8 cellular contexts compared by ENCODE assay signal in the genomic region with DNA sequence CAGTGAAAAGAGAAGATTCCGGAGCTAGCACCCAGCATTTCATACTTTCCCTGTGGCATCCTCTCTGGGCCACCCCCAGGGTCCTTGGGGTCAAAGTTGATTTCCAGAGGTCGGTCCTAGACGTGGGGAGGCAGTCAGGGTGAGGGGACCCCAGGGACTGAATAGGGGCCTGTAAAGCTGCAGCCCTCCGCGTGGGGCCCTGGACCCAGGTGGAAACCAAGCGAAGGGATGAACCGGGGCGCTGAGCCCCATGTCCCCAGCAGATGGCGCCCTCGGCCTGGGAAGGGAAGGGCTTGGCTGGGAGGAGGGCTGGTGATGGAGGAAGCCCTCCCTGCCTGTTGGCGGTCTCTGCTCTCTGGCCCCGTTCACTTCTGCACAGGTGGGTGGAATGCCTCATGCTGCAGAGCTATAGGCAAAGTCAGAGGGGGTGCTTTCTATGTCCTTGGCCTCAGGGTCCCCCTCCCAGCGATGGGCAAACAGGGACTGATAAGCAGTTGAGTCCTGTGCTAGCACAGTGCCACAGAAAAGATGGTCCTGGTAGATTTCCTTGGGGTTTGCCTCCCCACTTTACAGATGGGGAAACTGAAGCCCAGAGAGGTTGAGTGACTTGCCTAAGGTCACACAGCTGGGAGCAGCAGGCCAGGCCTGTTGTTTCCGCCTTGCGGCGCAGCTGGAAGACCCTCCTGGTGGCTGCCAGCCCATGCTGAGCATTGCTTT.
DNase-seq lines count a peak whose midpoint lies in the region; ATAC-seq and TF ChIP-seq lines count a peak whose summit lies in the region.

No MANE protein-coding gene starts in this region.

- H3K36me3 ChIP-seq in colonic mucosa (no peaks in the 10 kb centered on the region), liver (ENCODE audit: control insufficient read depth in 4 of 4, insufficient read depth in 3 of 4, low read depth in 1 of 4, low read length in 3 of 4) (no peaks in the 10 kb centered on the region)

- DNase-seq in 8988T = peak; percentile 99
- DNase-seq in NCI-H2171 (lab: John Stamatoyannopoulos, UW) = peak; percentile 85
- peak; percentile 73 for DNase-seq in activated CD4-positive, alpha-beta T cell treated with anti-CD3 and anti-CD28 coated beads, Interleukin-2, amount 10 ng/mL, durations not matched to agents 7 days and 5 days
- DNase-seq in colonic mucosa = peak; percentile 77
- peak; percentile 33 to 66 (median 43) for DNase-seq in stimulated activated CD4-positive, alpha-beta T cell treated with anti-CD3 and anti-CD28 coated beads, TNF-alpha, amount 100 ng/mL, for 48 hours (ENCODE audit: low read depth in 3 of 3)

- no peaks in the 10 kb centered on the region for H3K9me3 Mint-ChIP-seq in activated CD4-positive, alpha-beta T cell treated with anti-CD3 and anti-CD28 coated beads, Interleukin-2, amount 10 ng/mL, durations not matched to agents 7 days and 5 days

- peak; percentile 91 to 98 for TF ChIP-seq RAD21 in liver (IDR thresholded peaks at IDR 0.05)

- CTCF ChIA-PET in activated CD4-positive, alpha-beta T cell treated with anti-CD3 and anti-CD28 coated beads, Interleukin-2, amount 10 ng/mL, durations not matched to agents 7 days and 5 days (lab: Charles Lee) = interaction anchor here (1.3 to 1.8 kb wide), 2 partner anchors 23 to 145 kb away, joined by 3 to 5 read pairs; no protein-coding TSS in a partner anchor

- H3K36me3 Mint-ChIP-seq in activated CD4-positive, alpha-beta T cell treated with anti-CD3 and anti-CD28 coated beads, Interleukin-2, amount 10 ng/mL, durations not matched to agents 7 days and 5 days (ENCODE audit: low read depth) = no peaks in the 10 kb centered on the region

- 40% methylated on average over 16 of the region's 16 CpGs for WGBS in liver

- H3K27me3 ChIP-seq in colonic mucosa (no peaks in the 10 kb centered on the region), liver (ENCODE audit: control insufficient read depth in 4 of 4, insufficient read depth in 4 of 4, low read length in 3 of 4) (no peaks in the 10 kb centered on the region)

- H3K4me3 Mint-ChIP-seq in activated CD4-positive, alpha-beta T cell treated with anti-CD3 and anti-CD28 coated beads, Interleukin-2, amount 10 ng/mL, durations not matched to agents 7 days and 5 days = no peak overlapping the region

- H3K9me3 ChIP-seq in colonic mucosa = no peaks in the 10 kb centered on the region
- H3K9me3 ChIP-seq in liver (ENCODE audit: control insufficient read depth in 4 of 4, low read length in 3 of 4) = no peaks in the 10 kb centered on the region

- no peaks in the 10 kb centered on the region for H3K4me1 Mint-ChIP-seq in activated CD4-positive, alpha-beta T cell treated with anti-CD3 and anti-CD28 coated beads, Interleukin-2, amount 10 ng/mL, durations not matched to agents 7 days and 5 days

- no peaks in the 10 kb centered on the region for H3K27me3 Mint-ChIP-seq in activated CD4-positive, alpha-beta T cell treated with anti-CD3 and anti-CD28 coated beads, Interleukin-2, amount 10 ng/mL, durations not matched to agents 7 days and 5 days

- H3K4me3 ChIP-seq in colonic mucosa = no peak overlapping the region
- no peak overlapping the region for H3K4me3 ChIP-seq in liver (ENCODE audit: low read depth in 1 of 3, low read length in 3 of 3)

- H3K9ac ChIP-seq in colonic mucosa (ENCODE audit: low read depth in 2 of 2, low read length in 2 of 2) = no peak overlapping the region
- H3K9ac ChIP-seq in liver (ENCODE audit: low read depth in 1 of 2, low read length in 2 of 2) = no peak overlapping the region

- H3K4me1 ChIP-seq in colonic mucosa (no peaks in the 10 kb centered on the region), liver (ENCODE audit: control insufficient read depth in 4 of 4, insufficient read depth in 4 of 4, low read length in 3 of 4) (peaks cover 0 to 20% (median 12%) of the 10 kb centered on the region in 4 donors)

- ATAC-seq in HG03159 (IDR thresholded peaks at IDR 0.05; ENCODE audit: unreplicated experiment) = no peak

- H3K27ac Mint-ChIP-seq in activated CD4-positive, alpha-beta T cell treated with anti-CD3 and anti-CD28 coated beads, Interleukin-2, amount 10 ng/mL, durations not matched to agents 7 days and 5 days = no peak overlapping the region

- no peak overlapping the region for H3K27ac ChIP-seq in colonic mucosa
- H3K27ac ChIP-seq in liver (ENCODE audit: low read depth in 1 of 2, low read length in 2 of 2) = no peak overlapping the region

- TF ChIP-seq CTCF in GM12874 (IDR thresholded peaks at IDR 0.05; ENCODE audit: insufficient read depth, low read depth, low read length) = peak; percentile 98
- peak; percentile 90 for TF ChIP-seq CTCF in colonic mucosa (IDR thresholded peaks at IDR 0.05)
- peak; percentile 87 for TF ChIP-seq CTCF in liver (IDR thresholded peaks at IDR 0.05; ENCODE audit: low read depth, low read length, missing input control)

- intact Hi-C loops in colonic mucosa (cut with DNase I) = no loop called here

- POLR2A ChIA-PET in activated CD4-positive, alpha-beta T cell treated with anti-CD3 and anti-CD28 coated beads, Interleukin-2, amount 10 ng/mL, durations not matched to agents 7 days and 5 days (lab: Charles Lee) = no interaction called here

TF ChIP-seq in liver, 16 proteins besides CTCF, POLR2A, EP300 and RAD21:
- TF ChIP-seq TAF1 (conservative IDR thresholded peaks at IDR 0.05) (no peak), GABPA (IDR thresholded peaks at IDR 0.05 in 1 of 2, conservative IDR thresholded peaks at IDR 0.05 in 1 of 2) (no peak), NR2F2 (IDR thresholded peaks at IDR 0.05) (no peak), HNF4A (conservative IDR thresholded peaks at IDR 0.05) (no peak), RXRA (IDR thresholded peaks at IDR 0.05) (no peak), ATF3 (IDR thresholded peaks at IDR 0.05) (no peak), FOXA1 (IDR thresholded peaks at IDR 0.05) (no peak), EGR1 (IDR thresholded peaks at IDR 0.05; ENCODE audit: low read depth in 2 of 2) (no peak), HNF4G (IDR thresholded peaks at IDR 0.05) (no peak), ZBTB33 (IDR thresholded peaks at IDR 0.05) (no peak), FOXA2 (IDR thresholded peaks at IDR 0.05) (no peak)
- TF ChIP-seq, protein P1, sequence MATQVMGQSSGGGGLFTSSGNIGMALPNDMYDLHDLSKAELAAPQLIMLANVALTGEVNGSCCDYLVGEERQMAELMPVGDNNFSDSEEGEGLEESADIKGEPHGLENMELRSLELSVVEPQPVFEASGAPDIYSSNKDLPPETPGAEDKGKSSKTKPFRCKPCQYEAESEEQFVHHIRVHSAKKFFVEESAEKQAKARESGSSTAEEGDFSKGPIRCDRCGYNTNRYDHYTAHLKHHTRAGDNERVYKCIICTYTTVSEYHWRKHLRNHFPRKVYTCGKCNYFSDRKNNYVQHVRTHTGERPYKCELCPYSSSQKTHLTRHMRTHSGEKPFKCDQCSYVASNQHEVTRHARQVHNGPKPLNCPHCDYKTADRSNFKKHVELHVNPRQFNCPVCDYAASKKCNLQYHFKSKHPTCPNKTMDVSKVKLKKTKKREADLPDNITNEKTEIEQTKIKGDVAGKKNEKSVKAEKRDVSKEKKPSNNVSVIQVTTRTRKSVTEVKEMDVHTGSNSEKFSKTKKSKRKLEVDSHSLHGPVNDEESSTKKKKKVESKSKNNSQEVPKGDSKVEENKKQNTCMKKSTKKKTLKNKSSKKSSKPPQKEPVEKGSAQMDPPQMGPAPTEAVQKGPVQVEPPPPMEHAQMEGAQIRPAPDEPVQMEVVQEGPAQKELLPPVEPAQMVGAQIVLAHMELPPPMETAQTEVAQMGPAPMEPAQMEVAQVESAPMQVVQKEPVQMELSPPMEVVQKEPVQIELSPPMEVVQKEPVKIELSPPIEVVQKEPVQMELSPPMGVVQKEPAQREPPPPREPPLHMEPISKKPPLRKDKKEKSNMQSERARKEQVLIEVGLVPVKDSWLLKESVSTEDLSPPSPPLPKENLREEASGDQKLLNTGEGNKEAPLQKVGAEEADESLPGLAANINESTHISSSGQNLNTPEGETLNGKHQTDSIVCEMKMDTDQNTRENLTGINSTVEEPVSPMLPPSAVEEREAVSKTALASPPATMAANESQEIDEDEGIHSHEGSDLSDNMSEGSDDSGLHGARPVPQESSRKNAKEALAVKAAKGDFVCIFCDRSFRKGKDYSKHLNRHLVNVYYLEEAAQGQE (IDR thresholded peaks at IDR 0.05) = no peak

Comparison
In these comparisons a context has a peak if more than half of its experiments do, and no peak if none do; other contexts are left out.
1. DNase-seq: peak in every context shown above with its lines; median percentile 99 in 8988T; 85 in NCI-H2171; 77 in colonic mucosa; 73 in activated CD4-positive, alpha-beta T cell treated with anti-CD3 and anti-CD28 coated beads, Interleukin-2, amount 10 ng/mL, durations not matched to agents 7 days and 5 days; 43 in stimulated activated CD4-positive, alpha-beta T cell treated with anti-CD3 and anti-CD28 coated beads, TNF-alpha, amount 100 ng/mL, for 48 hours.